ENCODE assay signal across 1 cellular context in the genomic region with DNA sequence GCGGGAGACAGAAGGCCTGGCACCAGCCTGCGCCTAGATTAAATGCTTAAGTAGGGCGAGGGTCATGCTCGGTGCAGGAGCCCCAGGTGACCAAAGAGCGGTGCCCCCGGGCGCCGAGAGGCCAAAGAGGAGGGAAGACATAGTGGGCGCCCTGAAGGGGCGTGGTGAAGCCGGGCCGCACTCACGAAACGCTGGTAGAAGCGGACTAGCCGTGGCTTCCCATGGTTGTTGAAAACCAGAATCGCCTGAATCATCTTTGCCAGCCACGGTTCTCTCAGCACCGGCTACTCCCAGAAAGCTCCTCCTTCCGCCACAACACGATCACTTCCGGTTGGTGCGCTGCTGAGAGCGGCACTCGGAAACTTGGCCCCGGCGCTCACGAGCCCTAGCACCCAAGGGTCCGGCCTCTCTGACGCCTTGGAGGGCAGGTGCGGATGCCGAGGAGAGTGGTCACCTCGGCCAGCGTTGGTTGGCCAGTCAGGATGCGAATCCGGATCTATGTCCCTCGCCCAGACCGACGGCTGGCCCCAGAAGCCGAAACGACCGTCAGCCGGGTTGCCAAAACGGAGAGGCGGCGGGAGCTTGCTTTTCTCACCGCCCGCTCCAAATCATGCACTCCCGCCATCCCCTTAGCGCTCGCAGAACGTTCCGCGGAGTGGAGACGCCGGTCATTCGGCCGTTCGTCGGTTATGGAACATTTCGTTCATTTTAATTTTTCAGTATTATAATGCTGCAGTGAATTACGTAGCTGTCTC.
A peak's percentile ranks its signal among the peaks of the same experiment; 100 is the strongest.
TF ChIP-seq lines count a peak whose summit lies in the region.

A gene (minus strand): TSS at position 299 of the 755 bp plus-strand sequence. CDS start 45 bp downstream, at position 254.

TF ChIP-seq in H1, 55 proteins besides CTCF, POLR2A, EP300 and RAD21 (continued from another document):
- TF ChIP-seq GTF2F1 (IDR thresholded peaks at IDR 0.05; ENCODE audit: borderline replicate concordance, low read depth, low read length): peak; percentile 86
- 0 out of 2 replicates have a peak, but pooled peaks have one; percentile 52 for TF ChIP-seq SRF (IDR thresholded peaks at IDR 0.05; ENCODE audit: low read depth, low read length)
